In the genomic region with DNA sequence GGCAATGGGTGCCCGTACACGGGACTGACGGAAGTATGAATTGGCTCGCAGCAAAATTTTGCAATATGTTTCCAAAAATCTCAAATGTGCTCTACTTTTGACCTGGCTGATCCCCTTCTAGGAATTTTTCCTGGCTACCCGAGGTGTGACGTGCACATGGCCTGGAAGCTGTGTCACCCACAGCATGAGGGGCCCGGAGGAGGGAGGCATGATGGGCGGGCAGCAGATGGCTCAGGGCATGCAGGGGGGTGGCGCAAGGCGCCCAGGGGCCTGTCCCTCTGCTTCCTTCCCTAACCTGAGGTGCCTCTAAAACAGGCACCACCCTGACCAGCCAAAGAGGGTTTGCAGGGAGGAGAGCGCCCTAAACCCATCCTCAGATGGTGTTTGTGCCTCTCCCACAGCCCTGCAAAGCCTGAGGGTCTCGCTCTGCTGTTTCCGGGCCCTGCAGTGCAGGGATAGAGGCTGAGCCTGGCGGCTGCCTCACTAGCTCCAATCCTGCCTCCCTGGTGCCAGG, we compare ENCODE assay signal across 17 cellular contexts. TPM values are rescaled to one million over a fixed set of nuclear protein-coding genes. Genes with fewer than 3 reads are reported as not detected.
DNase-seq lines count a peak whose midpoint lies in the region; ATAC-seq, FAIRE-seq and TF ChIP-seq lines count a peak whose summit lies in the region.
"Had no signal": no experiment of that assay in that cellular context is flagged by ENCODE, and none has a peak within 500 bp of the region (broad histone marks: within the 10 kb centered on the region; RNA-seq: fewer than 3 reads in every experiment).

No MANE protein-coding gene starts in this region.

- H3K27me3 ChIP-seq in neural progenitor cell = peaks cover 19% of the 10 kb centered on the region
- H3K27me3 ChIP-seq: suprapubic skin had no signal

- no peaks in the 10 kb centered on the region for H3K79me2 ChIP-seq in neural progenitor cell (ENCODE audit: low read depth)

- no peak for ATAC-seq in HG03108 (IDR thresholded peaks at IDR 0.05; ENCODE audit: unreplicated experiment)

- H3K9ac ChIP-seq in neural progenitor cell = no peak overlapping the region

- peaks cover 6% of the 10 kb centered on the region for H3F3A ChIP-seq in neural progenitor cell (ENCODE audit: low read depth)

- no peaks in the 10 kb centered on the region for H4K20me1 ChIP-seq in neural progenitor cell (ENCODE audit: low read depth)

- no peaks in the 10 kb centered on the region for H3K27me3 Mint-ChIP-seq in T-helper 1 cell treated with Interleukin-12 subunit alpha and Interleukin-12 subunit beta and Interleukin-4 antibody, amounts not matched to agents 30 μg/mL and 1 μg/mL, for 36 hours (ENCODE audit: low read depth)
- no peaks in the 10 kb centered on the region for H3K27me3 Mint-ChIP-seq in activated naive CD8-positive, alpha-beta T cell treated with anti-CD3 and anti-CD28 coated beads for 36 hours
- H3K27me3 Mint-ChIP-seq in neural progenitor cell (ENCODE audit: insufficient read depth, low read depth) = peaks cover 12% of the 10 kb centered on the region

- no peaks in the 10 kb centered on the region for H3K9me3 Mint-ChIP-seq in T-helper 1 cell treated with Interleukin-12 subunit alpha and Interleukin-12 subunit beta and Interleukin-4 antibody, amounts not matched to agents 30 μg/mL and 1 μg/mL, for 36 hours
- no peaks in the 10 kb centered on the region for H3K9me3 Mint-ChIP-seq in activated naive CD8-positive, alpha-beta T cell treated with anti-CD3 and anti-CD28 coated beads for 36 hours
- H3K9me3 Mint-ChIP-seq in neural progenitor cell = no peaks in the 10 kb centered on the region
- H3K9me3 Mint-ChIP-seq: nephron progenitor cell had no signal

- 0 out of 2 replicates have a peak, but pooled peaks have one; percentile 46 for TF ChIP-seq POLR2A in GM12891 (IDR thresholded peaks at IDR 0.05; ENCODE audit: low read depth, low read length)

- in situ Hi-C loops in GM13976 (cut with MboI; ENCODE audit: low sequenced_read_pairs, unreplicated experiment) = no loop called here

- no peak overlapping the region for H3K4me3 Mint-ChIP-seq in T-helper 1 cell treated with Interleukin-12 subunit alpha and Interleukin-12 subunit beta and Interleukin-4 antibody, amounts not matched to agents 30 μg/mL and 1 μg/mL, for 36 hours
- H3K4me3 Mint-ChIP-seq in activated naive CD8-positive, alpha-beta T cell treated with anti-CD3 and anti-CD28 coated beads for 36 hours = no peak overlapping the region
- H3K4me3 Mint-ChIP-seq in neural progenitor cell = no peak overlapping the region
- H3K4me3 Mint-ChIP-seq: nephron progenitor cell had no signal

- H3K4me1 Mint-ChIP-seq in T-helper 1 cell treated with Interleukin-12 subunit alpha and Interleukin-12 subunit beta and Interleukin-4 antibody, amounts not matched to agents 30 μg/mL and 1 μg/mL, for 36 hours (ENCODE audit: low read depth) = peaks cover 32% of the 10 kb centered on the region
- H3K4me1 Mint-ChIP-seq in activated naive CD8-positive, alpha-beta T cell treated with anti-CD3 and anti-CD28 coated beads for 36 hours = peaks cover 53% of the 10 kb centered on the region
- peaks cover 19% of the 10 kb centered on the region for H3K4me1 Mint-ChIP-seq in neural progenitor cell

- H3K4me2 ChIP-seq in neural progenitor cell = no peak overlapping the region

- H3K27ac Mint-ChIP-seq in T-helper 1 cell treated with Interleukin-12 subunit alpha and Interleukin-12 subunit beta and Interleukin-4 antibody, amounts not matched to agents 30 μg/mL and 1 μg/mL, for 36 hours = peak overlapping the region; percentile 75
- peak overlapping the region; percentile 90 for H3K27ac Mint-ChIP-seq in activated naive CD8-positive, alpha-beta T cell treated with anti-CD3 and anti-CD28 coated beads for 36 hours
- H3K27ac Mint-ChIP-seq in neural progenitor cell = no peak overlapping the region
- H3K27ac Mint-ChIP-seq: nephron progenitor cell had no signal

- no peak for DNase-seq in T-helper 1 cell
- DNase-seq in GM12891 (ENCODE audit: insufficient read length, low spot score) = no peak
- DNase-seq in activated naive CD8-positive, alpha-beta T cell treated with anti-CD3 and anti-CD28 coated beads for 36 hours = no peak
- DNase-seq in neural progenitor cell (ENCODE audit: low spot score) = no peak
- no peak for DNase-seq in GM13976 (ENCODE audit: low spot score)
- no peak for DNase-seq in activated effector memory CD4-positive, alpha-beta T cell treated with Interleukin-2 at 50 U/mL for 16 hours
- DNase-seq: 8988T; activated CD4-positive, alpha-beta T cell treated with anti-CD3 and anti-CD28 coated beads for 1 hour; Calu3; HCEC 1CT; head of caudate nucleus; nephron progenitor cell had no signal

- no peaks in the 10 kb centered on the region for H3K9me3 ChIP-seq in neural progenitor cell (ENCODE audit: low read depth)
- H3K9me3 ChIP-seq: suprapubic skin had no signal

- peaks cover 21% of the 10 kb centered on the region for H3K36me3 Mint-ChIP-seq in T-helper 1 cell treated with Interleukin-12 subunit alpha and Interleukin-12 subunit beta and Interleukin-4 antibody, amounts not matched to agents 30 μg/mL and 1 μg/mL, for 36 hours (ENCODE audit: low read depth)
- peaks cover 19% of the 10 kb centered on the region for H3K36me3 Mint-ChIP-seq in activated naive CD8-positive, alpha-beta T cell treated with anti-CD3 and anti-CD28 coated beads for 36 hours
- no peaks in the 10 kb centered on the region for H3K36me3 Mint-ChIP-seq in neural progenitor cell

- peak overlapping the region; percentile 26 for H2AFZ ChIP-seq in neural progenitor cell (replicated peaks)

- no peak for FAIRE-seq in GM12891 (lab: Jason Lieb, UNC)

- H3K27ac ChIP-seq in neural progenitor cell = no peak overlapping the region
- H3K27ac ChIP-seq: suprapubic skin had no signal

- H3K4me1 ChIP-seq in neural progenitor cell = peaks cover 18% of the 10 kb centered on the region

- no peak for TF ChIP-seq CTCF in neural progenitor cell (IDR thresholded peaks at IDR 0.05)
- TF ChIP-seq CTCF in GM13976 (IDR thresholded peaks at IDR 0.05; ENCODE audit: borderline replicate concordance, control extremely low read depth, extremely low read depth, insufficient read depth, missing control alignments) = no peak

- no peak overlapping the region for H3K4me3 ChIP-seq in neural progenitor cell
- H3K4me3 ChIP-seq: skin epidermis, suprapubic skin had no signal

- no peaks in the 10 kb centered on the region for H3K36me3 ChIP-seq in neural progenitor cell
- H3K36me3 ChIP-seq: suprapubic skin had no signal

TF ChIP-seq in GM12891, 5 proteins besides CTCF, POLR2A, EP300 and RAD21:
- TF ChIP-seq TAF1 (IDR thresholded peaks at IDR 0.05; ENCODE audit: low read depth, low read length) (no peak), POLR2AphosphoS5 (IDR thresholded peaks at IDR 0.05; ENCODE audit: low read depth, low read length) (peak; percentile 40; the same call in 1 of the 2 replicates), POU2F2 (IDR thresholded peaks at IDR 0.05; ENCODE audit: low read depth, low read length) (0 out of 2 replicates have a peak, but pooled peaks have one; percentile 18)
TF ChIP-seq in GM12891: peak in this region for 2.

RNA-seq across cellular contexts. Expression of gene GPR132, which starts 6.7 kb away (rescaled TPM):
- 18.8 TPM for polyA plus RNA-seq in GM12891 (2012; ENCODE audit: low read depth, missing spikeins)
- total RNA-seq in activated naive CD8-positive, alpha-beta T cell treated with anti-CD3 and anti-CD28 coated beads for 36 hours = 10 to 100 TPM; 23.9 to 24.1 TPM
- 0.22 and 0.51 TPM in 2 replicates for total RNA-seq in neural progenitor cell (ENCODE audit: low replicate concordance)
- total RNA-seq: M059J had no signal

RNA-seq across cellular contexts. Expression of gene CDCA4, which starts 37.7 kb away (rescaled TPM):
- 35.1 TPM for polyA plus RNA-seq in GM12891 (2012; ENCODE audit: low read depth, missing spikeins)
- total RNA-seq in activated naive CD8-positive, alpha-beta T cell treated with anti-CD3 and anti-CD28 coated beads for 36 hours = 10 to 100 TPM; 89.7 to 89.8 TPM
- 56.6 and 102 TPM in 2 replicates for total RNA-seq in neural progenitor cell (ENCODE audit: low replicate concordance)

Comparison
In these comparisons a context has a peak if more than half of its experiments do, and no peak if none do; other contexts are left out.
1. RNA of gene GPR132, which starts 6.7 kb away (total RNA-seq): 23.9 to 24.1 TPM in activated naive CD8-positive, alpha-beta T cell treated with anti-CD3 and anti-CD28 coated beads for 36 hours; 0.22 to 0.51 TPM in neural progenitor cell; every median in the first group is over 10 times any median in the second.